In the genomic region with DNA sequence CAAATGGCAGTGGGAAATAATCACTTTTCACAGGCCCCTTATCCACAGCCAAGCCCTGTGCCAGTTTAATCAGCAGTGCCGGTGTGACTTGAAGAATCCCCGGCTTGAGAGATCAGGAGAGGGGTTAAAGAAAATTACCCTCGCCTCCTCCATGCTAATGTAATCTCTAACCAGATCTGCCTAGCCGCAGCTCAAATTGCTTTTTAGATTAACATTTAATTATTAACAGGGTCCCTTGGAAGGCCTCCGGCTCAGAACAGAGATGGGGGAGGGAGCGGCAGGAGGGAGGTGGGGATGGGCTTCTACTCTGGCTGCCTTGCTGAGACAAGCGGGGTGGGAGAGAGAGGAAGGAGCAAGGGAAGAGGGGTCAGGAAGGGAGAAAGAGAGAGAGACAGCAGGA, we compare ENCODE assay signal across 1 cellular context.
TF ChIP-seq lines count a peak whose summit lies in the region.

No MANE protein-coding gene starts in this region.

TF ChIP-seq in liver, 16 proteins besides CTCF, POLR2A, EP300 and RAD21 (continued from another document):
- TF ChIP-seq MAX (IDR thresholded peaks at IDR 0.05), result no peak
